Comparison of ENCODE assay signal across 17 cellular contexts in the genomic region with DNA sequence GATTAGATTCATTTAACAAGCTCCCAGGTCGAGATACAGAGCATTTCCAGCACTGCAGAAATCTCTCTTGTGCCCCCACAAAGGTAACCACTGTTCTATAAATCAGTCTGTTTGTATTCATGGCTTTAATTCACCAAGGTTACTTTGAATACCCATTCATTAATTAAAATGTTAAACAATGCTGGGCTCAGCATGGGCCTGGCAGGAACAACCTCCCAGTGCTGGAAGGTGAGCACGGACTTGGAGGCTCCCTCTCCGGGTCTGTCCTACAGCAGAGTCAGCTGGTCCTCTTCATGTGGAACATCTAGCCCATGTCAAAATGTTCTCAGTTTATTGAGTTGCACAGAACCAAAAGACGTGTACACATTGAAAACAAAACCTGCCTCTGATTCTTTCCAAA. TPM values are rescaled to one million over a fixed set of nuclear protein-coding genes. Genes with fewer than 3 reads are reported as not detected.
DNase-seq lines count a peak whose midpoint lies in the region; ATAC-seq, FAIRE-seq and TF ChIP-seq lines count a peak whose summit lies in the region.
"Had no signal": no experiment of that assay in that cellular context is flagged by ENCODE, and none has a peak within 500 bp of the region (broad histone marks: within the 10 kb centered on the region; RNA-seq: fewer than 3 reads in every experiment).

No MANE protein-coding gene starts in this region.

- H3K4me3 ChIP-seq in H1 (ENCODE audit: extremely low read depth in 1 of 4, insufficient read depth in 2 of 4, low read depth in 3 of 4, low read length in 4 of 4) = peak overlapping the region in 1 of 4 experiments; percentile 24; a peak in 1 of 8 replicates
- H3K4me3 ChIP-seq in mesenchymal stem cell (ENCODE audit: insufficient read depth in 1 of 2, low read depth in 1 of 2, low read length in 2 of 2) = no peak overlapping the region

- no peaks in the 10 kb centered on the region for H4K20me1 ChIP-seq in H1 (replicated peaks in 1 of 2; ENCODE audit: control insufficient read depth in 1 of 2, insufficient read depth in 2 of 2, low read length in 2 of 2)

- H3K36me3 Mint-ChIP-seq in progenitor cell of endocrine pancreas (ENCODE audit: insufficient read depth) = no peaks in the 10 kb centered on the region
- H3K36me3 Mint-ChIP-seq in activated CD8-positive, alpha-beta memory T cell treated with anti-CD3 and anti-CD28 coated beads, Interleukin-2, amount 10 ng/mL, durations not matched to agents 7 days and 5 days = no peaks in the 10 kb centered on the region
- H3K36me3 Mint-ChIP-seq: CD14-positive monocyte; CD8-positive, alpha-beta T cell; IgD-negative memory B cell had no signal

- peaks cover 3% of the 10 kb centered on the region for H3K27me3 Mint-ChIP-seq in progenitor cell of endocrine pancreas
- peaks cover 21% of the 10 kb centered on the region for H3K27me3 Mint-ChIP-seq in activated CD8-positive, alpha-beta memory T cell treated with anti-CD3 and anti-CD28 coated beads, Interleukin-2, amount 10 ng/mL, durations not matched to agents 7 days and 5 days
- H3K27me3 Mint-ChIP-seq: IgD-negative memory B cell had no signal

- H3K79me2 ChIP-seq in H1 (ENCODE audit: control insufficient read depth in 1 of 2, insufficient read depth in 2 of 2, low read length in 2 of 2) = no peaks in the 10 kb centered on the region

- no peaks in the 10 kb centered on the region for H3K4me1 Mint-ChIP-seq in progenitor cell of endocrine pancreas (ENCODE audit: low read depth)
- H3K4me1 Mint-ChIP-seq in activated CD8-positive, alpha-beta memory T cell treated with anti-CD3 and anti-CD28 coated beads, Interleukin-2, amount 10 ng/mL, durations not matched to agents 7 days and 5 days = no peaks in the 10 kb centered on the region

- H3K18ac ChIP-seq in H1 (ENCODE audit: extremely low read depth, low read length) (no peak overlapping the region), mesenchymal stem cell (ENCODE audit: low read depth in 1 of 2, low read length in 2 of 2) (no peak overlapping the region)

- POLR2A ChIA-PET in H1 (lab: Charles Lee; ENCODE audit: partially characterized antibody) = interaction anchor here (1.7 kb wide), 1 partner anchor 12 kb away, joined by 4 read pairs; no protein-coding TSS in a partner anchor

- H2BK15ac ChIP-seq in H1 (ENCODE audit: low read length) (no peak overlapping the region), mesenchymal stem cell (ENCODE audit: low read depth, poor library complexity, severe bottlenecking) (no peak overlapping the region)

- no peak overlapping the region for H2BK120ac ChIP-seq in H1 (replicated peaks; ENCODE audit: low read depth, low read length)
- H2BK120ac ChIP-seq in mesenchymal stem cell (ENCODE audit: low read depth, low read length) = no peak overlapping the region

- H3K4ac ChIP-seq in H1 (replicated peaks; ENCODE audit: insufficient read length, low read depth, low read length) = no peak overlapping the region
- H3K4ac ChIP-seq in mesenchymal stem cell (ENCODE audit: low read depth in 1 of 2, low read length in 2 of 2) = no peak overlapping the region

- H3K14ac ChIP-seq in H1 (ENCODE audit: insufficient read length) (no peak overlapping the region), mesenchymal stem cell (ENCODE audit: low read length in 2 of 2) (no peak overlapping the region)

- H4K8ac ChIP-seq in H1 (ENCODE audit: extremely low read depth, insufficient read depth, low read length) = no peak overlapping the region
- H4K8ac ChIP-seq in mesenchymal stem cell (ENCODE audit: low read length) = no peak overlapping the region

- no peak overlapping the region for H2AK5ac ChIP-seq in H1 (ENCODE audit: low read depth, low read length)
- no peak overlapping the region for H2AK5ac ChIP-seq in mesenchymal stem cell (ENCODE audit: low read length, severe bottlenecking)

- no peak overlapping the region for H2AFZ ChIP-seq in H1 (ENCODE audit: low read length)
- H2AFZ ChIP-seq in mesenchymal stem cell (ENCODE audit: low read depth, low read length) = peak overlapping the region; percentile 11

- H2BK12ac ChIP-seq in H1 (ENCODE audit: low read depth, low read length) = no peak overlapping the region
- no peak overlapping the region for H2BK12ac ChIP-seq in mesenchymal stem cell (ENCODE audit: low read length in 2 of 2)

- no peaks in the 10 kb centered on the region for H3K27me3 ChIP-seq in H1 (replicated peaks in 1 of 4; ENCODE audit: control insufficient read depth in 3 of 4, extremely low read depth in 1 of 4, insufficient read depth in 3 of 4, low read length in 3 of 4)
- H3K27me3 ChIP-seq in mesenchymal stem cell (ENCODE audit: control insufficient read depth in 1 of 2, insufficient read depth in 1 of 2, low read length in 2 of 2) = peaks cover 0 to 3% of the 10 kb centered on the region in 2 experiments

- H3K27ac ChIP-seq in H1 (ENCODE audit: low read depth, low read length) (no peak overlapping the region), mesenchymal stem cell (ENCODE audit: low read length, poor library complexity, severe bottlenecking) (no peak overlapping the region)

- H4K91ac ChIP-seq in H1 (replicated peaks; ENCODE audit: insufficient read length, low read length) (no peak overlapping the region), mesenchymal stem cell (ENCODE audit: low read length) (no peak overlapping the region)

- H3K79me1 ChIP-seq in H1 (ENCODE audit: low read depth, low read length) (no peaks in the 10 kb centered on the region), mesenchymal stem cell (replicated peaks; ENCODE audit: low read length, poor library complexity, severe bottlenecking) (no peaks in the 10 kb centered on the region)

- H3K9me3 Mint-ChIP-seq in progenitor cell of endocrine pancreas (ENCODE audit: low read depth) = no peaks in the 10 kb centered on the region
- no peaks in the 10 kb centered on the region for H3K9me3 Mint-ChIP-seq in activated CD8-positive, alpha-beta memory T cell treated with anti-CD3 and anti-CD28 coated beads, Interleukin-2, amount 10 ng/mL, durations not matched to agents 7 days and 5 days (ENCODE audit: low read depth)
- H3K9me3 Mint-ChIP-seq: CD14-positive monocyte; CD8-positive, alpha-beta T cell; IgD-negative memory B cell had no signal

- no peak for FAIRE-seq in H1 (lab: Jason Lieb, UNC)
- FAIRE-seq: A204.1, GM18507 had no signal

- H3K27ac Mint-ChIP-seq in progenitor cell of endocrine pancreas = no peak overlapping the region
- H3K27ac Mint-ChIP-seq in activated CD8-positive, alpha-beta memory T cell treated with anti-CD3 and anti-CD28 coated beads, Interleukin-2, amount 10 ng/mL, durations not matched to agents 7 days and 5 days = no peak overlapping the region
- H3K27ac Mint-ChIP-seq: CD14-positive monocyte; CD8-positive, alpha-beta T cell had no signal

- TF ChIP-seq POLR2A in H1 (IDR thresholded peaks at IDR 0.05; ENCODE audit: control extremely low read depth in 1 of 2, low read depth in 2 of 2, low read length in 2 of 2) = no peak

- 46% methylated on average over 4 of the region's 4 CpGs; no CpG with 5 or more reads in 1 of the 2 experiments for WGBS in H1 (ENCODE audit: extremely low coverage in 1 of 2, insufficient coverage in 1 of 2, insufficient read length in 1 of 2, insufficient replicate concordance in 2 of 2, low coverage in 1 of 2, low lambda C conversion rate in 2 of 2, missing lambda C conversion rate in 1 of 2), 2 experiments
- 71% methylated on average over 4 of the region's 4 CpGs for WGBS in mesenchymal stem cell

- peak overlapping the region; percentile 7 to 40; a peak in 2 of 4 replicates for H3K4me2 ChIP-seq in H1 (ENCODE audit: insufficient read depth in 1 of 2, low read depth in 2 of 2, low read length in 2 of 2)
- H3K4me2 ChIP-seq in mesenchymal stem cell (ENCODE audit: low read length, poor library complexity, severe bottlenecking) = no peak overlapping the region

- no peak overlapping the region for H3K9ac ChIP-seq in H1 (replicated peaks in 1 of 4; ENCODE audit: extremely low read depth in 1 of 4, low read depth in 3 of 4, low read length in 3 of 4)
- no peak overlapping the region for H3K9ac ChIP-seq in mesenchymal stem cell (ENCODE audit: low read length)

- no peak overlapping the region for H2BK20ac ChIP-seq in H1 (ENCODE audit: low read length)

- no peak for TF ChIP-seq RAD21 in H1 (IDR thresholded peaks at IDR 0.05 in 1 of 2, conservative IDR thresholded peaks at IDR 0.05 in 1 of 2; ENCODE audit: low read depth in 2 of 2, low read length in 2 of 2)

- TF ChIP-seq CTCF in H1 (IDR thresholded peaks at IDR 0.05; ENCODE audit: control extremely low read depth in 1 of 3, insufficient read depth in 1 of 3, low read depth in 1 of 3, low read length in 3 of 3) (no peak), progenitor cell of endocrine pancreas (IDR thresholded peaks at IDR 0.05; ENCODE audit: unreplicated experiment) (no peak)

- ATAC-seq in activated CD8-positive, alpha-beta memory T cell treated with anti-CD3 and anti-CD28 coated beads, Interleukin-2, amount 10 ng/mL, durations not matched to agents 7 days and 5 days = no peak
- ATAC-seq: CD8-positive, alpha-beta T cell had no signal

- H3K9me3 ChIP-seq in H1 (ENCODE audit: insufficient read depth in 2 of 2, low read depth in 1 of 2, low read length in 1 of 2) (no peaks in the 10 kb centered on the region), mesenchymal stem cell (ENCODE audit: control insufficient read depth, low read length) (no peaks in the 10 kb centered on the region)

- no peaks in the 10 kb centered on the region for H3K23me2 ChIP-seq in H1 (ENCODE audit: low read depth, low read length)

- DNase-seq in NCI-H526 treated with DMSO at 0.1 percent for 48 hours (lab: John Stamatoyannopoulos, UW) = peak; percentile 72
- DNase-seq in H1 (ENCODE audit: low read depth in 1 of 2, low spot score in 2 of 2) = peak in 1 of 2 experiments; percentile 39
- no peak for DNase-seq in mesenchymal stem cell
- no peak for DNase-seq in MV-4-11 (lab: John Stamatoyannopoulos, UW)
- no peak for DNase-seq in progenitor cell of endocrine pancreas (ENCODE audit: low spot score, unreplicated experiment)
- no peak for DNase-seq in DMS114 treated with DMSO at 0.1 percent for 48 hours (lab: John Stamatoyannopoulos, UW; ENCODE audit: unreplicated experiment)
- DNase-seq in activated CD8-positive, alpha-beta memory T cell treated with anti-CD3 and anti-CD28 coated beads, Interleukin-2, amount 10 ng/mL, durations not matched to agents 7 days and 5 days = no peak
- DNase-seq: Caco-2; CD8-positive, alpha-beta T cell; DMS53; H7 had no signal

- no peak overlapping the region for H4K5ac ChIP-seq in H1 (ENCODE audit: insufficient read length, low read depth, low read length)

- no peak overlapping the region for H3K4me3 Mint-ChIP-seq in progenitor cell of endocrine pancreas (ENCODE audit: low read depth)
- no peak overlapping the region for H3K4me3 Mint-ChIP-seq in activated CD8-positive, alpha-beta memory T cell treated with anti-CD3 and anti-CD28 coated beads, Interleukin-2, amount 10 ng/mL, durations not matched to agents 7 days and 5 days
- H3K4me3 Mint-ChIP-seq: CD14-positive monocyte; CD8-positive, alpha-beta T cell had no signal

- H3K56ac ChIP-seq in H1 (replicated peaks; ENCODE audit: insufficient read length, low read depth, low read length) = no peak overlapping the region

- H2BK5ac ChIP-seq in H1 (ENCODE audit: low read depth, low read length) (no peak overlapping the region), mesenchymal stem cell (ENCODE audit: low read depth, low read length, poor library complexity, severe bottlenecking) (no peak overlapping the region)

- H3K23ac ChIP-seq in H1 (ENCODE audit: insufficient read length) (no peak overlapping the region), mesenchymal stem cell (ENCODE audit: low read length in 2 of 2) (no peak overlapping the region)

- CTCF ChIA-PET in H1 (lab: Charles Lee; ENCODE audit: partially characterized antibody) = interaction anchor here (0.6 to 1.3 kb wide), 3 partner anchors 16 to 195 kb away, joined by 3 to 4 read pairs (median 3); a partner anchor contains a TSS
- CTCF ChIA-PET in activated CD8-positive, alpha-beta memory T cell treated with anti-CD3 and anti-CD28 coated beads, Interleukin-2, amount 10 ng/mL, durations not matched to agents 7 days and 5 days (lab: Charles Lee) = no interaction called here

- TF ChIP-seq EP300 in H1 (IDR thresholded peaks at IDR 0.05; ENCODE audit: borderline replicate concordance in 1 of 2, low read depth in 2 of 2, low read length in 2 of 2) = no peak

- H3K4me1 ChIP-seq in H1 (replicated peaks in 1 of 4; ENCODE audit: control insufficient read depth in 3 of 4, insufficient read depth in 4 of 4, low read length in 3 of 4) (peaks cover 0 to 14% (median 6%) of the 10 kb centered on the region in 4 experiments; a peak in 4 of 7 replicates), mesenchymal stem cell (ENCODE audit: control insufficient read depth, insufficient read depth, low read depth, low read length) (no peaks in the 10 kb centered on the region)
- H3K4me1 ChIP-seq: Caco-2 had no signal

- H3K36me3 ChIP-seq in H1 (ENCODE audit: control insufficient read depth in 2 of 4, insufficient read depth in 4 of 4, low read length in 3 of 4) = no peaks in the 10 kb centered on the region
- no peaks in the 10 kb centered on the region for H3K36me3 ChIP-seq in mesenchymal stem cell (ENCODE audit: control insufficient read depth in 1 of 2, insufficient read depth in 2 of 2, low read depth in 1 of 2, low read length in 2 of 2)

RNA-seq across cellular contexts. Expression of a gene that starts 15.6 kb away (rescaled TPM):
- total RNA-seq in H1 (2021; fragmentation: NEBNext Ultra II Directional; extraction: Animal tissue kit (Norgen Biotek cat#: 25700)) = 3.1 TPM in 2 replicates
- polyA plus RNA-seq in H1 (2011; rRNA removed) = 0.52 and 0.80 TPM in 2 replicates
- 0.90 TPM for polyA plus RNA-seq in H1 (2011; cell fraction: cytosol; rRNA removed)
- polyA plus RNA-seq in H1 (2011; cell fraction: nucleus; rRNA removed) = 0.41 TPM
- 1.2 to 2.7 TPM (median 2.5 TPM) in 4 replicates for polyA plus RNA-seq in H1 (2012, experiment 1 of 2)
- 0.43 TPM for polyA plus RNA-seq in H1 (2012, experiment 2 of 2)
- 3.2 TPM for polyA plus RNA-seq in H1 (2013, experiment 1 of 2)
- polyA plus RNA-seq in H1 (2013, experiment 2 of 2) = 3.7 TPM
- polyA minus RNA-seq in H1 (2011; rRNA and poly(A)+ RNA removed) = 0.80 and 1.1 TPM in 2 replicates
- 2.1 TPM for polyA minus RNA-seq in H1 (2011; cell fraction: cytosol; rRNA and poly(A)+ RNA removed)
- polyA minus RNA-seq in H1 (2011; cell fraction: nucleus; rRNA and poly(A)+ RNA removed) = 0.70 TPM
- polyA plus RNA-seq in mesenchymal stem cell (2013, experiment 1 of 2) = not detected
- polyA plus RNA-seq in mesenchymal stem cell (2013, experiment 2 of 2) = not detected
- 0.53 and 0.73 TPM in 2 replicates for total RNA-seq in progenitor cell of endocrine pancreas
- total RNA-seq in activated CD8-positive, alpha-beta memory T cell treated with anti-CD3 and anti-CD28 coated beads, Interleukin-2, amount 10 ng/mL, durations not matched to agents 7 days and 5 days = not detected
- total RNA-seq: Caco-2, HT1080 had no signal
- polyA plus RNA-seq: BJ, CD14-positive monocyte, IgD-negative memory B cell had no signal
